ENCODE assay signal across 16 cellular contexts in genomic region chr5:27594141-27594540, GRCh38.
"Had no signal": no experiment of that assay in that cellular context is flagged by ENCODE, and none has a peak within 500 bp of the region (broad histone marks: within the 10 kb centered on the region; RNA-seq: fewer than 3 reads in every experiment).

No MANE protein-coding gene starts in this region.

- H3K27me3 ChIP-seq: body of pancreas, esophagus muscularis mucosa, pancreas, stomach, testis, upper lobe of right lung had no signal

- ATAC-seq: activated T-cell treated with anti-CD3 and anti-CD28 coated beads, Interleukin-2, amount 50 U/mL, for 72 hours; body of pancreas; left colon; pancreas; upper lobe of right lung had no signal

- H3K27ac ChIP-seq: body of pancreas, coronary artery, esophagus muscularis mucosa, pancreas, stomach, testis, upper lobe of right lung had no signal

- H3K9me3 ChIP-seq: body of pancreas, esophagus muscularis mucosa, pancreas, testis, upper lobe of right lung had no signal

- H3K4me3 ChIP-seq: body of pancreas, coronary artery, esophagus muscularis mucosa, pancreas, stomach, testis, upper lobe of right lung had no signal

- DNase-seq: activated CD4-positive, alpha-beta T cell treated with anti-CD3 and anti-CD28 coated beads for 48 hours; activated CD8-positive, alpha-beta memory T cell treated with anti-CD3 and anti-CD28 coated beads, Interleukin-2, amount 50 U/mL, for 48 hours; activated gamma-delta T cell; activated naive CD8-positive, alpha-beta T cell treated with anti-CD3 and anti-CD28 coated beads for 36 hours; activated T-cell treated with anti-CD3 and anti-CD28 coated beads, Interleukin-2, amount 50 U/mL, for 72 hours; amygdala; body of pancreas; left colon; pancreas; stimulated activated CD4-positive, alpha-beta T cell treated with anti-CD3 and anti-CD28 coated beads, Interleukin-12 subunit alpha, Interleukin-12 subunit beta, amount 100 ng/mL, for 4 hours; stimulated activated CD4-positive, alpha-beta T cell treated with anti-CD3 and anti-CD28 coated beads, Interleukin-2, amount 100 ng/mL, for 24 hours; stomach; testis; upper lobe of right lung had no signal

- H3K4me1 ChIP-seq: body of pancreas, esophagus muscularis mucosa, pancreas, stomach, testis, upper lobe of right lung had no signal

- H3K36me3 ChIP-seq: esophagus muscularis mucosa, pancreas, stomach, upper lobe of right lung had no signal
